ENCODE assay signal across 10 cellular contexts in genomic region chr4:168839758-168840385, GRCh38.
DNase-seq lines count a peak whose midpoint lies in the region; ATAC-seq, FAIRE-seq and TF ChIP-seq lines count a peak whose summit lies in the region.
"Had no signal": no experiment of that assay in that cellular context is flagged by ENCODE, and none has a peak within 500 bp of the region (broad histone marks: within the 10 kb centered on the region; RNA-seq: fewer than 3 reads in every experiment).

No MANE protein-coding gene starts in this region.

- peak; percentile 81 for TF ChIP-seq EP300 in suprapubic skin (IDR thresholded peaks at IDR 0.05)

- WGBS in esophagus squamous epithelium, 2 donors, result 55 to 56% methylated on average over 3 of the region's 3 CpGs
- WGBS in suprapubic skin, result 51% methylated on average over 3 of the region's 3 CpGs

- no peaks in the 10 kb centered on the region for H3K9me3 ChIP-seq in esophagus squamous epithelium
- no peaks in the 10 kb centered on the region for H3K9me3 ChIP-seq in mucosa of descending colon
- no peaks in the 10 kb centered on the region for H3K9me3 ChIP-seq in suprapubic skin
- no peaks in the 10 kb centered on the region for H3K9me3 ChIP-seq in MG63

- H3K36me3 ChIP-seq in esophagus squamous epithelium (no peaks in the 10 kb centered on the region), mucosa of descending colon (ENCODE audit: low read depth) (no peaks in the 10 kb centered on the region), suprapubic skin (no peaks in the 10 kb centered on the region), MG63 (peaks cover 85% of the 10 kb centered on the region)

- TF ChIP-seq POLR2A in esophagus squamous epithelium (IDR thresholded peaks at IDR 0.05), result no peak
- no peak for TF ChIP-seq POLR2A in suprapubic skin (IDR thresholded peaks at IDR 0.05)

- H3K4me3 ChIP-seq in esophagus squamous epithelium (peak overlapping the region in 1 of 4 donors; percentile 23), mucosa of descending colon (no peak overlapping the region), suprapubic skin (no peak overlapping the region), MG63 (no peak overlapping the region)

- H3K27ac ChIP-seq in esophagus squamous epithelium, result peak overlapping the region; percentile 65 to 95 (median 87)
- H3K27ac ChIP-seq in suprapubic skin, result peak overlapping the region; percentile 82

- no peak for FAIRE-seq in urothelium cell line (lab: Jason Lieb, UNC)

- H3K4me1 ChIP-seq in esophagus squamous epithelium (peaks cover 7 to 84% (median 18%) of the 10 kb centered on the region in 3 donors), mucosa of descending colon (ENCODE audit: low read depth) (no peaks in the 10 kb centered on the region), suprapubic skin (peaks cover 73% of the 10 kb centered on the region)

- ATAC-seq in mucosa of descending colon, result peak; percentile 62

- DNase-seq in amniotic epithelial cell (ENCODE audit: low read depth), result peak; percentile 98
- DNase-seq in esophagus squamous epithelium (lab: John Stamatoyannopoulos, UW), result no peak
- no peak for DNase-seq in mucosa of descending colon
- DNase-seq in suprapubic skin (ENCODE audit: low spot score in 2 of 2), result no peak
- no peak for DNase-seq in stimulated activated CD4-positive, alpha-beta T cell treated with anti-CD3 and anti-CD28 coated beads, Interleukin-2, amount 100 ng/mL, for 24 hours
- DNase-seq in MG63, result no peak
- no peak for DNase-seq in stimulated activated CD4-positive, alpha-beta T cell treated with anti-CD3 and anti-CD28 coated beads, Interleukin-12 subunit alpha, Interleukin-12 subunit beta, amount 100 ng/mL, for 4 hours
- DNase-seq in urothelium cell line (ENCODE audit: low spot score), result no peak
- DNase-seq: CD4-positive, alpha-beta T cell; NCI-H2171 had no signal

- intact Hi-C loops in esophagus squamous epithelium (cut with DNase I), result no loop called here
- intact Hi-C loops in mucosa of descending colon (cut with DNase I, micrococcal nuclease), result loop anchor here in 1 of 2 donors (10.0 kb wide), 1 partner anchor 165 kb away; no protein-coding TSS in a partner anchor

- no peak for TF ChIP-seq CTCF in esophagus squamous epithelium (IDR thresholded peaks at IDR 0.05)
- TF ChIP-seq CTCF in mucosa of descending colon (IDR thresholded peaks at IDR 0.05), result no peak
- no peak for TF ChIP-seq CTCF in suprapubic skin (IDR thresholded peaks at IDR 0.05)

- H3K27me3 ChIP-seq in esophagus squamous epithelium, result no peaks in the 10 kb centered on the region
- no peaks in the 10 kb centered on the region for H3K27me3 ChIP-seq in suprapubic skin
- H3K27me3 ChIP-seq in MG63, result no peaks in the 10 kb centered on the region
